Comparison of ENCODE assay signal across 23 cellular contexts in genomic region chr4:73576366-73576765, GRCh38. TPM values are rescaled to one million over a fixed set of nuclear protein-coding genes. Genes with fewer than 3 reads are reported as not detected.
A peak's percentile ranks its signal among the peaks of the same experiment; 100 is the strongest.
DNase-seq lines count a peak whose midpoint lies in the region; ATAC-seq and TF ChIP-seq lines count a peak whose summit lies in the region.
"Had no signal": no experiment of that assay in that cellular context is flagged by ENCODE, and none has a peak within 500 bp of the region (broad histone marks: within the 10 kb centered on the region; RNA-seq: fewer than 3 reads in every experiment).

No MANE protein-coding gene starts in this region.

- 89 to 92% (median 92%) methylated on average over 4 of the region's 4 CpGs for WGBS in ovary, 3 donors

- in situ Hi-C loops in SK-MEL-5 (cut with HindIII; ENCODE audit: low pct_unique_long_range_greater_than_20kb, low sequenced_read_pairs): no loop called here

- no peaks in the 10 kb centered on the region for H3K36me3 ChIP-seq in MM.1S (replicated peaks; ENCODE audit: insufficient read depth, low read length)
- H3K36me3 ChIP-seq in ovary: no peaks in the 10 kb centered on the region
- H3K36me3 ChIP-seq: BE2C, pancreas had no signal

- TF ChIP-seq CTCF in MM.1S (IDR thresholded peaks at IDR 0.05; ENCODE audit: low read length) (no peak), ovary (IDR thresholded peaks at IDR 0.05) (no peak)

- no peaks in the 10 kb centered on the region for H3K79me2 ChIP-seq in MM.1S (ENCODE audit: low read length)

- DNase-seq in SKM-1 (lab: John Stamatoyannopoulos, UW; ENCODE audit: unreplicated experiment): peak; percentile 14
- DNase-seq in SKM-1 treated with dmso at 0.1 percent for 144 hours (lab: John Stamatoyannopoulos, UW; ENCODE audit: unreplicated experiment): no peak
- DNase-seq in SK-MEL-5 (ENCODE audit: low read depth, low spot score): peak; percentile 37
- DNase-seq in fibroblast of gingiva (ENCODE audit: low read depth): peak; percentile 24
- no peak for DNase-seq in NCI-H510A treated with DMSO at 0.1 percent for 48 hours (lab: John Stamatoyannopoulos, UW)
- no peak for DNase-seq in MM.1S
- no peak for DNase-seq in ovary
- DNase-seq: 8988T; BE2C; body of pancreas; cortex of kidney; DMS79; kidney glomerular epithelial cell; mesendoderm; naive thymus-derived CD4-positive, alpha-beta T cell; NCI-H1694 treated with DMSO at 0.1 percent for 48 hours; NCI-H748 treated with DMSO at 0.1 percent for 48 hours; pancreas; SK-N-SH; substantia nigra had no signal

- no peak for ATAC-seq in GM19035 (IDR thresholded peaks at IDR 0.05; ENCODE audit: unreplicated experiment)
- ATAC-seq: body of pancreas; HCT116; naive thymus-derived CD4-positive, alpha-beta T cell; pancreas; sciatic nerve had no signal

- H3K27ac ChIP-seq in MM.1S (ENCODE audit: low read length) (no peak overlapping the region), ovary (no peak overlapping the region)
- H3K27ac ChIP-seq: pancreas had no signal

- no peak overlapping the region for H3K4me3 ChIP-seq in MM.1S (ENCODE audit: low read length)
- no peak overlapping the region for H3K4me3 ChIP-seq in ovary
- H3K4me3 ChIP-seq: body of pancreas, pancreas had no signal

- H3K4me1 ChIP-seq in MM.1S (ENCODE audit: low read length) (no peaks in the 10 kb centered on the region), ovary (ENCODE audit: insufficient read depth) (no peaks in the 10 kb centered on the region)
- H3K4me1 ChIP-seq: BE2C had no signal

- H3K27me3 ChIP-seq in MM.1S (replicated peaks; ENCODE audit: insufficient read depth, low read length) (no peaks in the 10 kb centered on the region), ovary (no peaks in the 10 kb centered on the region)
- H3K27me3 ChIP-seq: BE2C, body of pancreas, pancreas had no signal

- intact Hi-C loops in ovary (cut with DNase I): loop anchor here in 2 of 4 donors (10.0 kb wide), 2 partner anchors 68 to 78 kb away; no protein-coding TSS in a partner anchor

- H3K9me2 ChIP-seq in MM.1S (replicated peaks; ENCODE audit: insufficient read depth, low read length): no peaks in the 10 kb centered on the region
- H3K9me2 ChIP-seq: SK-N-SH had no signal

- no peak overlapping the region for H3K9ac ChIP-seq in MM.1S (ENCODE audit: low read length)
- H3K9ac ChIP-seq: SK-N-SH had no signal

- no peaks in the 10 kb centered on the region for H3F3A ChIP-seq in MM.1S (ENCODE audit: insufficient read depth, low read length)

- H4K20me1 ChIP-seq in MM.1S (ENCODE audit: insufficient read depth, low read length): no peaks in the 10 kb centered on the region

- no peak for TF ChIP-seq POLR2A in ovary (IDR thresholded peaks at IDR 0.05)

- H3K9me3 ChIP-seq in MM.1S (replicated peaks; ENCODE audit: insufficient read depth, low read length): no peaks in the 10 kb centered on the region
- no peaks in the 10 kb centered on the region for H3K9me3 ChIP-seq in ovary
- H3K9me3 ChIP-seq: BE2C, body of pancreas, pancreas, SK-N-SH had no signal

- TF ChIP-seq EP300 in ovary (IDR thresholded peaks at IDR 0.05): no peak

- H2AFZ ChIP-seq in MM.1S (ENCODE audit: low read length): no peak overlapping the region

- no peak overlapping the region for H3K4me2 ChIP-seq in MM.1S (ENCODE audit: low read depth, low read length)
- H3K4me2 ChIP-seq: SK-N-SH had no signal

RNA-seq across cellular contexts. Expression of gene RASSF6, which starts 43.9 kb away (rescaled TPM):
- not detected in 2 replicates for total RNA-seq in SK-MEL-5 (2014; rRNA removed; shearing (Covaris generic))
- not detected in 2 replicates for polyA plus RNA-seq in SK-MEL-5 (2015; cell fraction: cytosol; rRNA removed)
- polyA plus RNA-seq in SK-MEL-5 (2015; cell fraction: nucleus; rRNA removed): not detected in 2 replicates
- total RNA-seq in ovary: 1 to 10 TPM in 3 of 7 donors, under 1 TPM in 4; 0.38 to 1.6 (median 0.97) TPM
- 1 to 10 TPM in 1 of 2 donors, under 1 TPM in 1; 0.85 to 1.0 TPM for polyA plus RNA-seq in ovary
- total RNA-seq: sciatic nerve had no signal
- polyA plus RNA-seq: SK-N-SH had no signal

Comparison
In these comparisons a context has a peak if more than half of its experiments do, and no peak if none do; other contexts are left out.
1. DNase-seq: peak in SKM-1 (single experiment), SK-MEL-5 (single experiment) and fibroblast of gingiva (single experiment); none in SKM-1 treated with dmso at 0.1 percent for 144 hours (single experiment), NCI-H510A treated with DMSO at 0.1 percent for 48 hours (single experiment), MM.1S (single experiment) and ovary (0 of 5).